Comparison of ENCODE assay signal across 1 cellular context in genomic region chr7:110600983-110601382, GRCh38.
A peak's percentile ranks its signal among the peaks of the same experiment; 100 is the strongest.
TF ChIP-seq lines count a peak whose summit lies in the region.

No MANE protein-coding gene starts in this region.

TF ChIP-seq in HEK293, 187 proteins besides CTCF, POLR2A, EP300 and RAD21 (continued from another document and continues in another):
- TF ChIP-seq, protein P1, sequence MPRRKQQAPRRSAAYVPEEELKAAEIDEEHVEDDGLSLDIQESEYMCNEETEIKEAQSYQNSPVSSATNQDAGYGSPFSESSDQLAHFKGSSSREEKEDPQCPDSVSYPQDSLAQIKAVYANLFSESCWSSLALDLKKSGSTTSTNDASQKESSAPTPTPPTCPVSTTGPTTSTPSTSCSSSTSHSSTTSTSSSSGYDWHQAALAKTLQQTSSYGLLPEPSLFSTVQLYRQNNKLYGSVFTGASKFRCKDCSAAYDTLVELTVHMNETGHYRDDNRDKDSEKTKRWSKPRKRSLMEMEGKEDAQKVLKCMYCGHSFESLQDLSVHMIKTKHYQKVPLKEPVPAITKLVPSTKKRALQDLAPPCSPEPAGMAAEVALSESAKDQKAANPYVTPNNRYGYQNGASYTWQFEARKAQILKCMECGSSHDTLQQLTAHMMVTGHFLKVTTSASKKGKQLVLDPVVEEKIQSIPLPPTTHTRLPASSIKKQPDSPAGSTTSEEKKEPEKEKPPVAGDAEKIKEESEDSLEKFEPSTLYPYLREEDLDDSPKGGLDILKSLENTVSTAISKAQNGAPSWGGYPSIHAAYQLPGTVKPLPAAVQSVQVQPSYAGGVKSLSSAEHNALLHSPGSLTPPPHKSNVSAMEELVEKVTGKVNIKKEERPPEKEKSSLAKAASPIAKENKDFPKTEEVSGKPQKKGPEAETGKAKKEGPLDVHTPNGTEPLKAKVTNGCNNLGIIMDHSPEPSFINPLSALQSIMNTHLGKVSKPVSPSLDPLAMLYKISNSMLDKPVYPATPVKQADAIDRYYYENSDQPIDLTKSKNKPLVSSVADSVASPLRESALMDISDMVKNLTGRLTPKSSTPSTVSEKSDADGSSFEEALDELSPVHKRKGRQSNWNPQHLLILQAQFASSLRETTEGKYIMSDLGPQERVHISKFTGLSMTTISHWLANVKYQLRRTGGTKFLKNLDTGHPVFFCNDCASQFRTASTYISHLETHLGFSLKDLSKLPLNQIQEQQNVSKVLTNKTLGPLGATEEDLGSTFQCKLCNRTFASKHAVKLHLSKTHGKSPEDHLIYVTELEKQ (tag by site-specific recombination; IDR thresholded peaks at IDR 0.05; ENCODE audit: borderline replicate concordance), result peak; percentile 84
- no peak for TF ChIP-seq ZNF157 (tag by site-specific recombination; IDR thresholded peaks at IDR 0.05)
- no peak for TF ChIP-seq ZNF76 (tag by site-specific recombination; IDR thresholded peaks at IDR 0.05; ENCODE audit: borderline replicate concordance, low read depth)
- no peak for TF ChIP-seq ZBTB21 (tag by site-specific recombination; IDR thresholded peaks at IDR 0.05)
- no peak for TF ChIP-seq ZNF501 (tag by site-specific recombination; IDR thresholded peaks at IDR 0.05)
- TF ChIP-seq, protein P2, sequence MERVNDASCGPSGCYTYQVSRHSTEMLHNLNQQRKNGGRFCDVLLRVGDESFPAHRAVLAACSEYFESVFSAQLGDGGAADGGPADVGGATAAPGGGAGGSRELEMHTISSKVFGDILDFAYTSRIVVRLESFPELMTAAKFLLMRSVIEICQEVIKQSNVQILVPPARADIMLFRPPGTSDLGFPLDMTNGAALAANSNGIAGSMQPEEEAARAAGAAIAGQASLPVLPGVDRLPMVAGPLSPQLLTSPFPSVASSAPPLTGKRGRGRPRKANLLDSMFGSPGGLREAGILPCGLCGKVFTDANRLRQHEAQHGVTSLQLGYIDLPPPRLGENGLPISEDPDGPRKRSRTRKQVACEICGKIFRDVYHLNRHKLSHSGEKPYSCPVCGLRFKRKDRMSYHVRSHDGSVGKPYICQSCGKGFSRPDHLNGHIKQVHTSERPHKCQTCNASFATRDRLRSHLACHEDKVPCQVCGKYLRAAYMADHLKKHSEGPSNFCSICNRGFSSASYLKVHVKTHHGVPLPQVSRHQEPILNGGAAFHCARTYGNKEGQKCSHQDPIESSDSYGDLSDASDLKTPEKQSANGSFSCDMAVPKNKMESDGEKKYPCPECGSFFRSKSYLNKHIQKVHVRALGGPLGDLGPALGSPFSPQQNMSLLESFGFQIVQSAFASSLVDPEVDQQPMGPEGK (tag by site-specific recombination; IDR thresholded peaks at IDR 0.05), result no peak
- no peak for TF ChIP-seq ATF2 (tag by site-specific recombination; IDR thresholded peaks at IDR 0.05; ENCODE audit: low read depth)
- peak; percentile 40; the same call in 1 of the 2 replicates for TF ChIP-seq GLIS1 (tag by site-specific recombination; IDR thresholded peaks at IDR 0.05)
- no peak for TF ChIP-seq ZNF629 (tag by site-specific recombination; IDR thresholded peaks at IDR 0.05)
- TF ChIP-seq ZNF10 (tag by site-specific recombination; IDR thresholded peaks at IDR 0.05), result no peak
- peak; percentile 82 for TF ChIP-seq ZBTB44 (tag by site-specific recombination; IDR thresholded peaks at IDR 0.05)
- TF ChIP-seq, protein P3, sequence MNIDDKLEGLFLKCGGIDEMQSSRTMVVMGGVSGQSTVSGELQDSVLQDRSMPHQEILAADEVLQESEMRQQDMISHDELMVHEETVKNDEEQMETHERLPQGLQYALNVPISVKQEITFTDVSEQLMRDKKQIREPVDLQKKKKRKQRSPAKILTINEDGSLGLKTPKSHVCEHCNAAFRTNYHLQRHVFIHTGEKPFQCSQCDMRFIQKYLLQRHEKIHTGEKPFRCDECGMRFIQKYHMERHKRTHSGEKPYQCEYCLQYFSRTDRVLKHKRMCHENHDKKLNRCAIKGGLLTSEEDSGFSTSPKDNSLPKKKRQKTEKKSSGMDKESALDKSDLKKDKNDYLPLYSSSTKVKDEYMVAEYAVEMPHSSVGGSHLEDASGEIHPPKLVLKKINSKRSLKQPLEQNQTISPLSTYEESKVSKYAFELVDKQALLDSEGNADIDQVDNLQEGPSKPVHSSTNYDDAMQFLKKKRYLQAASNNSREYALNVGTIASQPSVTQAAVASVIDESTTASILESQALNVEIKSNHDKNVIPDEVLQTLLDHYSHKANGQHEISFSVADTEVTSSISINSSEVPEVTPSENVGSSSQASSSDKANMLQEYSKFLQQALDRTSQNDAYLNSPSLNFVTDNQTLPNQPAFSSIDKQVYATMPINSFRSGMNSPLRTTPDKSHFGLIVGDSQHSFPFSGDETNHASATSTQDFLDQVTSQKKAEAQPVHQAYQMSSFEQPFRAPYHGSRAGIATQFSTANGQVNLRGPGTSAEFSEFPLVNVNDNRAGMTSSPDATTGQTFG (tag by site-specific recombination; IDR thresholded peaks at IDR 0.05; ENCODE audit: borderline replicate concordance), result no peak
- no peak for TF ChIP-seq ZNF777 (tag by site-specific recombination; IDR thresholded peaks at IDR 0.05; ENCODE audit: borderline replicate concordance)
- peak; percentile 40; the same call in 1 of the 2 replicates for TF ChIP-seq ZBTB48 (tag by site-specific recombination; IDR thresholded peaks at IDR 0.05)
- no peak for TF ChIP-seq ZSCAN23 (tag by site-specific recombination; IDR thresholded peaks at IDR 0.05)
- no peak for TF ChIP-seq SCRT2 (tag by site-specific recombination; IDR thresholded peaks at IDR 0.05)
- no peak for TF ChIP-seq REPIN1 (tag by site-specific recombination; IDR thresholded peaks at IDR 0.05; ENCODE audit: low read depth)
- peak; percentile 72 for TF ChIP-seq ZNF843 (tag by site-specific recombination; IDR thresholded peaks at IDR 0.05)
- TF ChIP-seq ZNF2 (tag by site-specific recombination; IDR thresholded peaks at IDR 0.05), result no peak
- TF ChIP-seq ZSCAN16 (tag by site-specific recombination; IDR thresholded peaks at IDR 0.05), result no peak
- no peak for TF ChIP-seq ZNF121 (tag by site-specific recombination; IDR thresholded peaks at IDR 0.05)
- TF ChIP-seq ZNF600 (tag by site-specific recombination; IDR thresholded peaks at IDR 0.05), result no peak
- TF ChIP-seq, protein P4, sequence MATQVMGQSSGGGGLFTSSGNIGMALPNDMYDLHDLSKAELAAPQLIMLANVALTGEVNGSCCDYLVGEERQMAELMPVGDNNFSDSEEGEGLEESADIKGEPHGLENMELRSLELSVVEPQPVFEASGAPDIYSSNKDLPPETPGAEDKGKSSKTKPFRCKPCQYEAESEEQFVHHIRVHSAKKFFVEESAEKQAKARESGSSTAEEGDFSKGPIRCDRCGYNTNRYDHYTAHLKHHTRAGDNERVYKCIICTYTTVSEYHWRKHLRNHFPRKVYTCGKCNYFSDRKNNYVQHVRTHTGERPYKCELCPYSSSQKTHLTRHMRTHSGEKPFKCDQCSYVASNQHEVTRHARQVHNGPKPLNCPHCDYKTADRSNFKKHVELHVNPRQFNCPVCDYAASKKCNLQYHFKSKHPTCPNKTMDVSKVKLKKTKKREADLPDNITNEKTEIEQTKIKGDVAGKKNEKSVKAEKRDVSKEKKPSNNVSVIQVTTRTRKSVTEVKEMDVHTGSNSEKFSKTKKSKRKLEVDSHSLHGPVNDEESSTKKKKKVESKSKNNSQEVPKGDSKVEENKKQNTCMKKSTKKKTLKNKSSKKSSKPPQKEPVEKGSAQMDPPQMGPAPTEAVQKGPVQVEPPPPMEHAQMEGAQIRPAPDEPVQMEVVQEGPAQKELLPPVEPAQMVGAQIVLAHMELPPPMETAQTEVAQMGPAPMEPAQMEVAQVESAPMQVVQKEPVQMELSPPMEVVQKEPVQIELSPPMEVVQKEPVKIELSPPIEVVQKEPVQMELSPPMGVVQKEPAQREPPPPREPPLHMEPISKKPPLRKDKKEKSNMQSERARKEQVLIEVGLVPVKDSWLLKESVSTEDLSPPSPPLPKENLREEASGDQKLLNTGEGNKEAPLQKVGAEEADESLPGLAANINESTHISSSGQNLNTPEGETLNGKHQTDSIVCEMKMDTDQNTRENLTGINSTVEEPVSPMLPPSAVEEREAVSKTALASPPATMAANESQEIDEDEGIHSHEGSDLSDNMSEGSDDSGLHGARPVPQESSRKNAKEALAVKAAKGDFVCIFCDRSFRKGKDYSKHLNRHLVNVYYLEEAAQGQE (tag by site-specific recombination; IDR thresholded peaks at IDR 0.05), result no peak
- no peak for TF ChIP-seq ZNF302 (tag by site-specific recombination; IDR thresholded peaks at IDR 0.05; ENCODE audit: low read depth)
- no peak for TF ChIP-seq ZNF610 (tag by site-specific recombination; IDR thresholded peaks at IDR 0.05; ENCODE audit: borderline replicate concordance)
- TF ChIP-seq SALL2 (tag by site-specific recombination; IDR thresholded peaks at IDR 0.05; ENCODE audit: borderline replicate concordance), result no peak
- no peak for TF ChIP-seq GLI4 (tag by site-specific recombination; IDR thresholded peaks at IDR 0.05)
- TF ChIP-seq ZNF529 (tag by site-specific recombination; IDR thresholded peaks at IDR 0.05; ENCODE audit: insufficient replicate concordance), result no peak
- no peak for TF ChIP-seq ZNF426 (tag by site-specific recombination; IDR thresholded peaks at IDR 0.05)
- TF ChIP-seq ZNF580 (tag by site-specific recombination; IDR thresholded peaks at IDR 0.05), result peak; percentile 83
- TF ChIP-seq, protein P5, sequence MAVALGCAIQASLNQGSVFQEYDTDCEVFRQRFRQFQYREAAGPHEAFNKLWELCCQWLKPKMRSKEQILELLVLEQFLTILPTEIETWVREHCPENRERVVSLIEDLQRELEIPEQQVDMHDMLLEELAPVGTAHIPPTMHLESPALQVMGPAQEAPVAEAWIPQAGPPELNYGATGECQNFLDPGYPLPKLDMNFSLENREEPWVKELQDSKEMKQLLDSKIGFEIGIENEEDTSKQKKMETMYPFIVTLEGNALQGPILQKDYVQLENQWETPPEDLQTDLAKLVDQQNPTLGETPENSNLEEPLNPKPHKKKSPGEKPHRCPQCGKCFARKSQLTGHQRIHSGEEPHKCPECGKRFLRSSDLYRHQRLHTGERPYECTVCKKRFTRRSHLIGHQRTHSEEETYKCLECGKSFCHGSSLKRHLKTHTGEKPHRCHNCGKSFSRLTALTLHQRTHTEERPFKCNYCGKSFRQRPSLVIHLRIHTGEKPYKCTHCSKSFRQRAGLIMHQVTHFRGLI (tag by site-specific recombination; IDR thresholded peaks at IDR 0.05), result no peak
- TF ChIP-seq ZNF623 (tag by site-specific recombination; IDR thresholded peaks at IDR 0.05), result no peak
- TF ChIP-seq, protein P6, sequence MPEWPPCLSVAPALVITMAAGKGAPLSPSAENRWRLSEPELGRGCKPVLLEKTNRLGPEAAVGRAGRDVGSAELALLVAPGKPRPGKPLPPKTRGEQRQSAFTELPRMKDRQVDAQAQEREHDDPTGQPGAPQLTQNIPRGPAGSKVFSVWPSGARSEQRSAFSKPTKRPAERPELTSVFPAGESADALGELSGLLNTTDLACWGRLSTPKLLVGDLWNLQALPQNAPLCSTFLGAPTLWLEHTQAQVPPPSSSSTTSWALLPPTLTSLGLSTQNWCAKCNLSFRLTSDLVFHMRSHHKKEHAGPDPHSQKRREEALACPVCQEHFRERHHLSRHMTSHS (tag by site-specific recombination; IDR thresholded peaks at IDR 0.05), result no peak
- TF ChIP-seq ZNF23 (tag by site-specific recombination; IDR thresholded peaks at IDR 0.05; ENCODE audit: borderline replicate concordance), result no peak
- no peak for TF ChIP-seq GFI1B (tag by site-specific recombination; IDR thresholded peaks at IDR 0.05)
- no peak for TF ChIP-seq RBAK (tag by site-specific recombination; IDR thresholded peaks at IDR 0.05)
- no peak for TF ChIP-seq SCRT1 (tag by site-specific recombination; IDR thresholded peaks at IDR 0.05; ENCODE audit: borderline replicate concordance)
- no peak for TF ChIP-seq ZNF596 (tag by site-specific recombination; IDR thresholded peaks at IDR 0.05)
- no peak for TF ChIP-seq ZNF521 (tag by site-specific recombination; IDR thresholded peaks at IDR 0.05)
- TF ChIP-seq, protein P7, sequence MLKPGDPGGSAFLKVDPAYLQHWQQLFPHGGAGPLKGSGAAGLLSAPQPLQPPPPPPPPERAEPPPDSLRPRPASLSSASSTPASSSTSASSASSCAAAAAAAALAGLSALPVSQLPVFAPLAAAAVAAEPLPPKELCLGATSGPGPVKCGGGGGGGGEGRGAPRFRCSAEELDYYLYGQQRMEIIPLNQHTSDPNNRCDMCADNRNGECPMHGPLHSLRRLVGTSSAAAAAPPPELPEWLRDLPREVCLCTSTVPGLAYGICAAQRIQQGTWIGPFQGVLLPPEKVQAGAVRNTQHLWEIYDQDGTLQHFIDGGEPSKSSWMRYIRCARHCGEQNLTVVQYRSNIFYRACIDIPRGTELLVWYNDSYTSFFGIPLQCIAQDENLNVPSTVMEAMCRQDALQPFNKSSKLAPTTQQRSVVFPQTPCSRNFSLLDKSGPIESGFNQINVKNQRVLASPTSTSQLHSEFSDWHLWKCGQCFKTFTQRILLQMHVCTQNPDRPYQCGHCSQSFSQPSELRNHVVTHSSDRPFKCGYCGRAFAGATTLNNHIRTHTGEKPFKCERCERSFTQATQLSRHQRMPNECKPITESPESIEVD (tag by site-specific recombination; IDR thresholded peaks at IDR 0.05), result peak; percentile 48
- no peak for TF ChIP-seq ZFP41 (tag by site-specific recombination; IDR thresholded peaks at IDR 0.05; ENCODE audit: borderline replicate concordance)
